In the genomic region with DNA sequence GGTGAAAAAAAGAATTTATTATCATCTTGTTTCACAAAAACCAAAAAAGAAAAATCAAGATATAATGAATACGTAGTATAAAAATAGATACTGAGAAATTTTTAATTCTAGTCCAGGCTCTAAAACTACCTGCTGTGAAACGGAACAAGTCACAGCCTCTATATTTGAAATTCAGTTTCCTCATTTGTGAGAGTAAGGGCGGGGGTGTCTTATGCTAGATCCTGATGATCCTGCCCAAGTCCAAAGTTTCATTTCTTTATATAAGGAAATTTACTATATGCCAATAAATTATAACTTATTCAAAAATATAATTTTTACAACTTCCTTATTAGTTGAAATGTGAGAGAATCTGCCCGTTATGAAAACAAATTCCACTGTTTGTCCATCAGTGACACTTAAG, we compare ENCODE assay signal across 27 cellular contexts.
DNase-seq lines count a peak whose midpoint lies in the region; ATAC-seq and TF ChIP-seq lines count a peak whose summit lies in the region.
"Had no signal": no experiment of that assay in that cellular context is flagged by ENCODE, and none has a peak within 500 bp of the region (broad histone marks: within the 10 kb centered on the region; RNA-seq: fewer than 3 reads in every experiment).

No MANE protein-coding gene starts in this region.

- ATAC-seq in left colon (peak; percentile 84), mucosa of descending colon (peak; percentile 59)
- ATAC-seq: A549; CD8-positive, alpha-beta T cell had no signal

- no peaks in the 10 kb centered on the region for H3K9me3 ChIP-seq in mucosa of descending colon
- H3K9me3 ChIP-seq: A549; BE2C; BLaER1; BLaER1 treated with 17β-estradiol and CSF1 and Interleukin-3, amounts not matched to agents 10 nM and 100 nM; Caco-2 had no signal

- no peaks in the 10 kb centered on the region for H3K36me3 ChIP-seq in mucosa of descending colon (ENCODE audit: low read depth)
- H3K36me3 ChIP-seq: BE2C; BLaER1; BLaER1 treated with 17β-estradiol and CSF1 and Interleukin-3, amounts not matched to agents 10 nM and 100 nM had no signal

- no peak overlapping the region for H3K4me3 ChIP-seq in mucosa of descending colon
- H3K4me3 ChIP-seq: A549; BLaER1; BLaER1 treated with 17β-estradiol and CSF1 and Interleukin-3, amounts not matched to agents 10 nM and 100 nM had no signal

- intact Hi-C loops in left colon (cut with DNase I, micrococcal nuclease) = no loop called here
- intact Hi-C loops in mucosa of descending colon (cut with DNase I, micrococcal nuclease) = no loop called here

- DNase-seq in left colon = no peak
- no peak for DNase-seq in mucosa of descending colon
- no peak for DNase-seq in SKM-1 treated with dmso at 0.1 percent for 144 hours (lab: John Stamatoyannopoulos, UW; ENCODE audit: unreplicated experiment)
- DNase-seq in SHP77 treated with DMSO at 0.1 percent for 48 hours (lab: John Stamatoyannopoulos, UW) = no peak
- DNase-seq: 8988T; ACHN; AML-193; BE2C; C1 segment of cervical spinal cord; Caco-2; Calu3; CD4-positive, alpha-beta memory T cell; CD4-positive, alpha-beta T cell; CD4-positive, CD25-positive, alpha-beta regulatory T cell; CD8-positive, alpha-beta memory T cell; CD8-positive, alpha-beta T cell; COR-L47; DMS 273 treated with DMSO at 0.1 percent for 48 hours; DMS153; DMS53; DMS79; DMS79 treated with DMSO at 0.1 percent for 48 hours; DND-41; EL had no signal

- TF ChIP-seq CTCF in mucosa of descending colon (IDR thresholded peaks at IDR 0.05) = no peak

- H3K4me1 ChIP-seq in mucosa of descending colon (ENCODE audit: low read depth) = no peaks in the 10 kb centered on the region
- H3K4me1 ChIP-seq: A549, BE2C, Caco-2 had no signal
